ENCODE assay signal across 1 cellular context in genomic region chr5:115545065-115545882, GRCh38.
TF ChIP-seq lines count a peak whose summit lies in the region.

No MANE protein-coding gene starts in this region.

TF ChIP-seq in K562, 482 proteins besides CTCF, POLR2A, EP300 and RAD21 (continued from another document and continues in another):
- TF ChIP-seq, protein P1, sequence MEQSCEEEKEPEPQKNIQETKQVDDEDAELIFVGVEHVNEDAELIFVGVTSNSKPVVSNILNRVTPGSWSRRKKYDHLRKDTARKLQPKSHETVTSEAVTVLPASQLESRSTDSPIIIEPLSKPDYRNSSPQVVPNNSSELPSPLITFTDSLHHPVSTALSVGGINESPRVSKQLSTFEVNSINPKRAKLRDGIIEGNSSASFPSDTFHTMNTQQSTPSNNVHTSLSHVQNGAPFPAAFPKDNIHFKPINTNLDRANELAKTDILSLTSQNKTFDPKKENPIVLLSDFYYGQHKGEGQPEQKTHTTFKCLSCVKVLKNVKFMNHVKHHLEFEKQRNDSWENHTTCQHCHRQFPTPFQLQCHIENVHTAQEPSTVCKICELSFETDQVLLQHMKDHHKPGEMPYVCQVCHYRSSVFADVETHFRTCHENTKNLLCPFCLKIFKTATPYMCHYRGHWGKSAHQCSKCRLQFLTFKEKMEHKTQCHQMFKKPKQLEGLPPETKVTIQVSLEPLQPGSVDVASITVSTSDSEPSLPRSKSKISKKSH (CRISPR knock-in tag; IDR thresholded peaks at IDR 0.05) = 0 out of 2 replicates have a peak, but pooled peaks have one; percentile 51
- TF ChIP-seq GATAD2B (IDR thresholded peaks at IDR 0.05; ENCODE audit: borderline replicate concordance) (no peak), NCOA4 (IDR thresholded peaks at IDR 0.05; ENCODE audit: partially characterized antibody) (no peak), ZEB2 (IDR thresholded peaks at IDR 0.05) (peak; percentile 78; the same call in 1 of the 2 replicates), SOX6 (IDR thresholded peaks at IDR 0.05) (no peak), TRIM24 (IDR thresholded peaks at IDR 0.05) (peak; percentile 85 to 89), NFE2 (IDR thresholded peaks at IDR 0.05; ENCODE audit: low read depth) (no peak), ZNF143 (CRISPR knock-in tag; IDR thresholded peaks at IDR 0.05) (no peak), CREB1 (IDR thresholded peaks at IDR 0.05) (no peak), CREB1 (CRISPR knock-in tag; IDR thresholded peaks at IDR 0.05) (no peak), ZKSCAN8 (CRISPR knock-in tag; IDR thresholded peaks at IDR 0.05) (no peak), MCM3 (IDR thresholded peaks at IDR 0.05) (no peak), ZNF695 (CRISPR knock-in tag; IDR thresholded peaks at IDR 0.05) (no peak), ARNT (IDR thresholded peaks at IDR 0.05) (no peak), ZFPM2 (CRISPR knock-in tag; IDR thresholded peaks at IDR 0.05) (no peak), BRCA1 (IDR thresholded peaks at IDR 0.05) (no peak), BRCA1 (CRISPR knock-in tag; IDR thresholded peaks at IDR 0.05) (no peak), TRIM28 (IDR thresholded peaks at IDR 0.05) (peak; percentile 97), ZNF57 (CRISPR knock-in tag; IDR thresholded peaks at IDR 0.05) (no peak), DMBX1 (CRISPR knock-in tag; IDR thresholded peaks at IDR 0.05; ENCODE audit: borderline replicate concordance) (peak; percentile 38; the same call in 1 of the 2 replicates), CHAMP1 (IDR thresholded peaks at IDR 0.05) (peak; percentile 65; the same call in 1 of the 2 replicates), ZBTB7A (IDR thresholded peaks at IDR 0.05; ENCODE audit: borderline replicate concordance, control insufficient read depth, low read depth, low read length) (no peak; the same call in 1 of the 2 replicates), SIN3A (IDR thresholded peaks at IDR 0.05; ENCODE audit: borderline replicate concordance in 2 of 2, control insufficient read depth in 1 of 2, low read depth in 2 of 2, low read length in 2 of 2) (no peak), SP2 (IDR thresholded peaks at IDR 0.05; ENCODE audit: extremely low read depth, low read depth, low read length, poor library complexity, severe bottlenecking) (no peak), E4F1 (CRISPR knock-in tag; IDR thresholded peaks at IDR 0.05; ENCODE audit: borderline replicate concordance) (no peak), LARP7 (IDR thresholded peaks at IDR 0.05) (no peak), SRSF1 (IDR thresholded peaks at IDR 0.05; ENCODE audit: low read depth, low read length) (no peak), CBX5 (IDR thresholded peaks at IDR 0.05; ENCODE audit: borderline replicate concordance, low read depth) (peak; percentile 86), ZNF253 (CRISPR knock-in tag; conservative IDR thresholded peaks at IDR 0.05) (no peak), TEAD2 (tag; IDR thresholded peaks at IDR 0.05) (no peak), ZNF668 (CRISPR knock-in tag; IDR thresholded peaks at IDR 0.05) (no peak), MAFK (IDR thresholded peaks at IDR 0.05; ENCODE audit: low read length) (no peak), TCF3 (CRISPR knock-in tag; IDR thresholded peaks at IDR 0.05) (no peak), NEUROD1 (IDR thresholded peaks at IDR 0.05; ENCODE audit: borderline replicate concordance, low read depth, low read length, partially characterized antibody) (no peak), ZNF655 (CRISPR knock-in tag; IDR thresholded peaks at IDR 0.05) (no peak), RBM17 (IDR thresholded peaks at IDR 0.05; ENCODE audit: borderline replicate concordance, low read depth, low read length) (no peak), ZBTB1 (CRISPR knock-in tag; IDR thresholded peaks at IDR 0.05; ENCODE audit: borderline replicate concordance, low read depth) (no peak), KLF1 (tag; IDR thresholded peaks at IDR 0.05) (no peak), RNF2 (IDR thresholded peaks at IDR 0.05) (no peak), TFAM (CRISPR knock-in tag; conservative IDR thresholded peaks at IDR 0.05) (no peak), PRPF4 (IDR thresholded peaks at IDR 0.05; ENCODE audit: insufficient read depth, low read depth, low read length, poor library complexity, severe bottlenecking) (no peak), BCLAF1 (IDR thresholded peaks at IDR 0.05; ENCODE audit: borderline replicate concordance in 1 of 2, control insufficient read depth in 1 of 2, low read depth in 2 of 2, low read length in 1 of 2) (no peak), E2F4 (CRISPR knock-in tag; IDR thresholded peaks at IDR 0.05; ENCODE audit: low read depth) (no peak), ZNF311 (CRISPR knock-in tag; IDR thresholded peaks at IDR 0.05) (no peak), MAX (CRISPR knock-in tag; IDR thresholded peaks at IDR 0.05) (0 out of 2 replicates have a peak, but pooled peaks have one; percentile 9), ZNF282 (CRISPR knock-in tag; IDR thresholded peaks at IDR 0.05) (no peak), IFI16 (CRISPR knock-in tag; IDR thresholded peaks at IDR 0.05) (no peak), HDAC3 (IDR thresholded peaks at IDR 0.05; ENCODE audit: borderline replicate concordance, partially characterized antibody) (no peak), KLF10 (CRISPR knock-in tag; IDR thresholded peaks at IDR 0.05) (no peak), NFXL1 (CRISPR knock-in tag; IDR thresholded peaks at IDR 0.05) (no peak)
- TF ChIP-seq, protein P2, sequence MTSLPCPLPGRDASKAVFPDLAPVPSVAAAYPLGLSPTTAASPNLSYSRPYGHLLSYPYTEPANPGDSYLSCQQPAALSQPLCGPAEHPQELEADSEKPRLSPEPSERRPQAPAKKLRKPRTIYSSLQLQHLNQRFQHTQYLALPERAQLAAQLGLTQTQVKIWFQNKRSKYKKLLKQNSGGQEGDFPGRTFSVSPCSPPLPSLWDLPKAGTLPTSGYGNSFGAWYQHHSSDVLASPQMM (CRISPR knock-in tag; IDR thresholded peaks at IDR 0.05) = no peak
- TF ChIP-seq, protein P3, sequence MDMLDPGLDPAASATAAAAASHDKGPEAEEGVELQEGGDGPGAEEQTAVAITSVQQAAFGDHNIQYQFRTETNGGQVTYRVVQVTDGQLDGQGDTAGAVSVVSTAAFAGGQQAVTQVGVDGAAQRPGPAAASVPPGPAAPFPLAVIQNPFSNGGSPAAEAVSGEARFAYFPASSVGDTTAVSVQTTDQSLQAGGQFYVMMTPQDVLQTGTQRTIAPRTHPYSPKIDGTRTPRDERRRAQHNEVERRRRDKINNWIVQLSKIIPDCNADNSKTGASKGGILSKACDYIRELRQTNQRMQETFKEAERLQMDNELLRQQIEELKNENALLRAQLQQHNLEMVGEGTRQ (CRISPR knock-in tag; IDR thresholded peaks at IDR 0.05) = no peak
- TF ChIP-seq, protein P4, sequence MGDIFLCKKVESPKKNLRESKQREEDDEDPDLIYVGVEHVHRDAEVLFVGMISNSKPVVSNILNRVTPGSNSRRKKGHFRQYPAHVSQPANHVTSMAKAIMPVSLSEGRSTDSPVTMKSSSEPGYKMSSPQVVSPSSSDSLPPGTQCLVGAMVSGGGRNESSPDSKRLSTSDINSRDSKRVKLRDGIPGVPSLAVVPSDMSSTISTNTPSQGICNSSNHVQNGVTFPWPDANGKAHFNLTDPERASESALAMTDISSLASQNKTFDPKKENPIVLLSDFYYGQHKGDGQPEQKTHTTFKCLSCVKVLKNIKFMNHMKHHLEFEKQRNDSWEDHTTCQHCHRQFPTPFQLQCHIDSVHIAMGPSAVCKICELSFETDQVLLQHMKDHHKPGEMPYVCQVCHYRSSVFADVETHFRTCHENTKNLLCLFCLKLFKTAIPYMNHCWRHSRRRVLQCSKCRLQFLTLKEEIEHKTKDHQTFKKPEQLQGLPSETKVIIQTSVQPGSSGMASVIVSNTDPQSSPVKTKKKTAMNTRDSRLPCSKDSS (IDR thresholded peaks at IDR 0.05; ENCODE audit: low read depth, partially characterized antibody) = peak; percentile 98
- TF ChIP-seq, protein P5, sequence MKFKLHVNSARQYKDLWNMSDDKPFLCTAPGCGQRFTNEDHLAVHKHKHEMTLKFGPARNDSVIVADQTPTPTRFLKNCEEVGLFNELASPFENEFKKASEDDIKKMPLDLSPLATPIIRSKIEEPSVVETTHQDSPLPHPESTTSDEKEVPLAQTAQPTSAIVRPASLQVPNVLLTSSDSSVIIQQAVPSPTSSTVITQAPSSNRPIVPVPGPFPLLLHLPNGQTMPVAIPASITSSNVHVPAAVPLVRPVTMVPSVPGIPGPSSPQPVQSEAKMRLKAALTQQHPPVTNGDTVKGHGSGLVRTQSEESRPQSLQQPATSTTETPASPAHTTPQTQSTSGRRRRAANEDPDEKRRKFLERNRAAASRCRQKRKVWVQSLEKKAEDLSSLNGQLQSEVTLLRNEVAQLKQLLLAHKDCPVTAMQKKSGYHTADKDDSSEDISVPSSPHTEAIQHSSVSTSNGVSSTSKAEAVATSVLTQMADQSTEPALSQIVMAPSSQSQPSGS (CRISPR knock-in tag; IDR thresholded peaks at IDR 0.05) = no peak
- TF ChIP-seq, protein P6, sequence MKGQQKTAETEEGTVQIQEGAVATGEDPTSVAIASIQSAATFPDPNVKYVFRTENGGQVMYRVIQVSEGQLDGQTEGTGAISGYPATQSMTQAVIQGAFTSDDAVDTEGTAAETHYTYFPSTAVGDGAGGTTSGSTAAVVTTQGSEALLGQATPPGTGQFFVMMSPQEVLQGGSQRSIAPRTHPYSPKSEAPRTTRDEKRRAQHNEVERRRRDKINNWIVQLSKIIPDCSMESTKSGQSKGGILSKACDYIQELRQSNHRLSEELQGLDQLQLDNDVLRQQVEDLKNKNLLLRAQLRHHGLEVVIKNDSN (CRISPR knock-in tag; IDR thresholded peaks at IDR 0.05) = no peak
